10 cellular contexts compared by ENCODE assay signal in the genomic region with DNA sequence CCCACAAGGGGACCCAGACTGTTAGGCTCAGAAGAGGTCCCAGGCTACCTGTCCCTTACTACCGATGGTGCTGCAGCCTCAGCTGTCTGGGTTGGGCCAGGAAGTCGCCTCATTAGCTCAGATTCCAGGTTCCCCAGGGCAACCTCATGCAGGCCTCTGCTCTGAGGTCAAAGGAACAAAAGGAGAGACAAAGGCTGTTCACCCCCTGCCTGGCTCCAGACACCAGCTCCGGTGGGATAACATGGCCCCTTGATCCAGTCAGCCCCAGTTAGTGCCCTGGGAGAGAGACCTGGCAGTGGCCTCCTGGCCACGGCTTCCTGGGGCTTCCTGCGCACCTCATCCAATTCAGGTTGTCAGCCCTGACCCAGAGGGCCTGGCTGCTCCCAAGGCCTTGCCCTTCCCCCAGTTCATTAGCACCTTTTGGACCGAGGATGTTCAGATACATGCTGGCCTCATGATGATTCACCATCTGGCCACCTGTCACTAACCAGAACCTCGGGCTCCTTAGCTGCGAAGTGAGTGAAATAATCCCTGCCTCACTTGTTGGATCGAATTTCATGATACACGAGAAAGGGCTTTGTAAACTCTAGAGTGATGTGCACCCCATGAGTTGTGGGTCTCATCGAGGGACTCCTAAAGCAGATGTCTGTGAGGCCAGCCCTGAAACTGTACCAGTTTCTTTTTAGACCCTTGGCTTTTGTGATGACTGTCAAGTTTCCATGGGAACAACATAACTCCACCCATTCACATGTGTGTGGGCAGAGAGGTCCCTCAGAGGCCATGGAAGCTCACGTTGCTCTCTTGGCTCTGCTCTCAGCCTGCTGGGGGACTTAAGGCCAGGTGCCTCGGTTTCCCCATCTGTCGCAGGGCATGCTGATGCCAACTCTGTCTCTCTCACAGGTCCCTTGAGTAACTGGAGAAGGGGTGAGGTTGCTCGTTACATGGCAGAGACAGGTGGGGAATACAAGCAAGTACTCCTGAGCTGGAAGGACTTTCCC.
A peak's percentile ranks its signal among the peaks of the same experiment; 100 is the strongest.
DNase-seq lines count a peak whose midpoint lies in the region; ATAC-seq and FAIRE-seq lines count a peak whose summit lies in the region.
"Had no signal": no experiment of that assay in that cellular context is flagged by ENCODE, and none has a peak within 500 bp of the region (broad histone marks: within the 10 kb centered on the region; RNA-seq: fewer than 3 reads in every experiment).

No MANE protein-coding gene starts in this region.

- CTCF ChIA-PET in activated CD4-positive, alpha-beta T cell treated with anti-CD3 and anti-CD28 coated beads for 36 hours (lab: Charles Lee): interaction anchor here (0.6 kb wide), 2 partner anchors 63 to 523 kb away, joined by 3 read pairs; no protein-coding TSS in a partner anchor

- H3K4me1 ChIP-seq in mesendoderm (ENCODE audit: control insufficient read depth, low read depth, low read length): peaks cover 5% of the 10 kb centered on the region

- peak; percentile 45 for ATAC-seq in HG02610 (IDR thresholded peaks at IDR 0.05; ENCODE audit: unreplicated experiment)
- ATAC-seq in activated CD4-positive, alpha-beta T cell treated with anti-CD3 and anti-CD28 coated beads for 36 hours: no peak
- ATAC-seq in HG02623 (IDR thresholded peaks at IDR 0.05; ENCODE audit: unreplicated experiment): no peak
- no peak for ATAC-seq in GM18868 (IDR thresholded peaks at IDR 0.05; ENCODE audit: unreplicated experiment)

- H3K4me3 ChIP-seq in mesendoderm (ENCODE audit: low read length): no peak overlapping the region

- no peak overlapping the region for H4K5ac ChIP-seq in mesendoderm (ENCODE audit: low read length)

- no CpG with 5 or more reads among the region's 15 CpGs for WGBS in mesendoderm (ENCODE audit: extremely low coverage, insufficient coverage, low lambda C conversion rate)

- H3K79me2 ChIP-seq in mesendoderm (ENCODE audit: control insufficient read depth, insufficient read depth, low read length): no peaks in the 10 kb centered on the region

- H2BK15ac ChIP-seq in mesendoderm (replicated peaks; ENCODE audit: low read depth): no peak overlapping the region

- H3K4me1 Mint-ChIP-seq in activated CD4-positive, alpha-beta T cell treated with anti-CD3 and anti-CD28 coated beads for 36 hours: no peaks in the 10 kb centered on the region

- H3K36me3 Mint-ChIP-seq in activated CD4-positive, alpha-beta T cell treated with anti-CD3 and anti-CD28 coated beads for 36 hours (ENCODE audit: low read depth): no peaks in the 10 kb centered on the region

- no peak overlapping the region for H3K27ac Mint-ChIP-seq in activated CD4-positive, alpha-beta T cell treated with anti-CD3 and anti-CD28 coated beads for 36 hours

- peaks cover 2% of the 10 kb centered on the region for H3K9me3 Mint-ChIP-seq in activated CD4-positive, alpha-beta T cell treated with anti-CD3 and anti-CD28 coated beads for 36 hours (ENCODE audit: low read depth)

- H3K4me3 Mint-ChIP-seq in activated CD4-positive, alpha-beta T cell treated with anti-CD3 and anti-CD28 coated beads for 36 hours: no peak overlapping the region

- no peak overlapping the region for H3K27ac ChIP-seq in mesendoderm (ENCODE audit: low read depth, low read length)

- POLR2A ChIA-PET in activated CD4-positive, alpha-beta T cell treated with anti-CD3 and anti-CD28 coated beads for 36 hours (lab: Charles Lee): no interaction called here

- H3K9ac ChIP-seq in mesendoderm (ENCODE audit: low read length): no peak overlapping the region

- H2AK5ac ChIP-seq in mesendoderm (ENCODE audit: low read length): no peak overlapping the region

- peak; percentile 56 for FAIRE-seq in GM18507 (lab: Jason Lieb, UNC)

- H3K23ac ChIP-seq in mesendoderm (ENCODE audit: low read length): no peak overlapping the region

- H4K8ac ChIP-seq in mesendoderm (ENCODE audit: low read depth, low read length): no peak overlapping the region

- no peak overlapping the region for H3K18ac ChIP-seq in mesendoderm (ENCODE audit: low read length)

- peak; percentile 46 for DNase-seq in GM18507 (ENCODE audit: extremely low spot score, insufficient read length, low read depth)
- DNase-seq in NCI-H69 (lab: John Stamatoyannopoulos, UW): peak; percentile 69
- DNase-seq in mesendoderm: peak; percentile 72
- DNase-seq in activated CD4-positive, alpha-beta T cell treated with anti-CD3 and anti-CD28 coated beads for 36 hours: no peak
- no peak for DNase-seq in NCI-H2029 (lab: John Stamatoyannopoulos, UW)
- DNase-seq: DND-41, Karpas-422 had no signal

- H3K4me2 ChIP-seq in mesendoderm (ENCODE audit: low read length): no peak overlapping the region

- no peaks in the 10 kb centered on the region for H3K36me3 ChIP-seq in mesendoderm (ENCODE audit: control insufficient read depth, insufficient read depth, low read length)

- H3K27me3 ChIP-seq in mesendoderm (ENCODE audit: insufficient read depth, low read length, poor library complexity): no peaks in the 10 kb centered on the region

- no peak overlapping the region for H3K4ac ChIP-seq in mesendoderm (ENCODE audit: low read depth, low read length)

- peaks cover 14% of the 10 kb centered on the region for H3K27me3 Mint-ChIP-seq in activated CD4-positive, alpha-beta T cell treated with anti-CD3 and anti-CD28 coated beads for 36 hours

- H2BK120ac ChIP-seq in mesendoderm (ENCODE audit: low read depth, low read length): no peak overlapping the region

- intact Hi-C loops in activated CD4-positive, alpha-beta T cell treated with anti-CD3 and anti-CD28 coated beads for 36 hours (cut with DNase I, micrococcal nuclease): no loop called here

- H2BK5ac ChIP-seq in mesendoderm (ENCODE audit: low read length): no peak overlapping the region

- H3K56ac ChIP-seq in mesendoderm (ENCODE audit: low read length): no peak overlapping the region

- no peaks in the 10 kb centered on the region for H3K79me1 ChIP-seq in mesendoderm (ENCODE audit: low read length)

Comparison
In these comparisons a context has a peak if more than half of its experiments do, and no peak if none do; other contexts are left out.
1. DNase-seq: peak in GM18507 (single experiment), NCI-H69 (single experiment) and mesendoderm (single experiment); none in activated CD4-positive, alpha-beta T cell treated with anti-CD3 and anti-CD28 coated beads for 36 hours (single experiment) and NCI-H2029 (single experiment).